In genomic region chr1:231266811-231267322, GRCh38 we compare ENCODE assay signal across 25 cellular contexts.
"Had no signal": no experiment of that assay in that cellular context is flagged by ENCODE, and none has a peak within 500 bp of the region (broad histone marks: within the 10 kb centered on the region; RNA-seq: fewer than 3 reads in every experiment).

No MANE protein-coding gene starts in this region.

- DNase-seq: activated CD4-positive, alpha-beta T cell treated with anti-CD3 and anti-CD28 coated beads, Interleukin-2, amount 50 U/mL, for 1 hour; activated naive CD4-positive, alpha-beta T cell; activated naive CD8-positive, alpha-beta T cell treated with anti-CD3 and anti-CD28 coated beads, Interleukin-2, amount 10 ng/mL, durations not matched to agents 7 days and 5 days; activated T-cell treated with anti-CD3 and anti-CD28 coated beads, Interleukin-2, amount 50 U/mL, for 24 hours; body of pancreas; caudate nucleus; dorsolateral prefrontal cortex; effector memory CD8-positive, alpha-beta T cell; foreskin keratinocyte; kidney; naive thymus-derived CD4-positive, alpha-beta T cell; retina; sigmoid colon; spleen; stimulated activated CD4-positive, alpha-beta T cell treated with anti-CD3 and anti-CD28 coated beads, Interleukin-4, amount 100 ng/mL, for 1 hour; stimulated activated naive CD4-positive, alpha-beta T cell treated with Interleukin-2 at 50 U/mL for 16 hours; T-cell; upper lobe of right lung had no signal

- H3K4me3 ChIP-seq: body of pancreas, dorsolateral prefrontal cortex, esophagus muscularis mucosa, lung, sigmoid colon, spleen, upper lobe of right lung had no signal

- H3K4me3 Mint-ChIP-seq: activated naive CD8-positive, alpha-beta T cell treated with anti-CD3 and anti-CD28 coated beads, Interleukin-2, amount 10 ng/mL, durations not matched to agents 7 days and 5 days; activated T-cell treated with anti-CD3 and anti-CD28 coated beads, Interleukin-2, amount 50 U/mL, for 24 hours; effector memory CD8-positive, alpha-beta T cell; naive thymus-derived CD4-positive, alpha-beta T cell; neural crest cell; T-cell; T-helper 2 cell treated with Interferon-gamma antibody and Interleukin-4, amounts not matched to agents 5 μg/mL and 100 μg/mL, for 36 hours had no signal

- H3K27me3 Mint-ChIP-seq: activated naive CD8-positive, alpha-beta T cell treated with anti-CD3 and anti-CD28 coated beads, Interleukin-2, amount 10 ng/mL, durations not matched to agents 7 days and 5 days; activated T-cell treated with anti-CD3 and anti-CD28 coated beads, Interleukin-2, amount 50 U/mL, for 24 hours; effector memory CD8-positive, alpha-beta T cell; naive thymus-derived CD4-positive, alpha-beta T cell; T-cell had no signal

- ATAC-seq: activated CD4-positive, CD25-positive, alpha-beta regulatory T cell treated with anti-CD3 and anti-CD28 coated beads, Interleukin-2, amount 50 U/mL, for 24 hours; body of pancreas; effector memory CD8-positive, alpha-beta T cell; foreskin keratinocyte; naive thymus-derived CD4-positive, alpha-beta T cell; T-cell; upper lobe of right lung had no signal

- H3K27me3 ChIP-seq: body of pancreas, dorsolateral prefrontal cortex, esophagus muscularis mucosa, foreskin keratinocyte, sigmoid colon, spleen, upper lobe of right lung had no signal

- H3K4me1 Mint-ChIP-seq: neural crest cell had no signal

- H3K27ac Mint-ChIP-seq: activated naive CD8-positive, alpha-beta T cell treated with anti-CD3 and anti-CD28 coated beads, Interleukin-2, amount 10 ng/mL, durations not matched to agents 7 days and 5 days; activated T-cell treated with anti-CD3 and anti-CD28 coated beads, Interleukin-2, amount 50 U/mL, for 24 hours; activated T-helper 2 cell treated with anti-CD3 and anti-CD28 coated beads, Interferon-gamma antibody, Interleukin-2, Interleukin-4, amounts not matched to agents 10 μg/mL and 5 μg/mL and 100 μg/mL, durations not matched to agents 14 hours and 24 hours and 36 hours; T-cell; T-helper 2 cell treated with Interferon-gamma antibody and Interleukin-4, amounts not matched to agents 5 μg/mL and 100 μg/mL, for 36 hours had no signal

- H3K9me3 ChIP-seq: body of pancreas, esophagus muscularis mucosa, sigmoid colon, spleen, upper lobe of right lung had no signal

- H3K4me1 ChIP-seq: body of pancreas, esophagus muscularis mucosa, foreskin keratinocyte, sigmoid colon, spleen, upper lobe of right lung had no signal

- H3K27ac ChIP-seq: body of pancreas, dorsolateral prefrontal cortex, esophagus muscularis mucosa, foreskin keratinocyte, sigmoid colon, spleen, upper lobe of right lung, VCaP had no signal

- H3K9me3 Mint-ChIP-seq: activated naive CD8-positive, alpha-beta T cell treated with anti-CD3 and anti-CD28 coated beads, Interleukin-2, amount 10 ng/mL, durations not matched to agents 7 days and 5 days; activated T-cell treated with anti-CD3 and anti-CD28 coated beads, Interleukin-2, amount 50 U/mL, for 24 hours; activated T-helper 2 cell treated with anti-CD3 and anti-CD28 coated beads, Interferon-gamma antibody, Interleukin-2, Interleukin-4, amounts not matched to agents 10 μg/mL and 5 μg/mL and 100 μg/mL, durations not matched to agents 14 hours and 24 hours and 36 hours; effector memory CD8-positive, alpha-beta T cell; neural crest cell; T-cell; T-helper 2 cell treated with Interferon-gamma antibody and Interleukin-4, amounts not matched to agents 5 μg/mL and 100 μg/mL, for 36 hours had no signal
